In the genomic region with DNA sequence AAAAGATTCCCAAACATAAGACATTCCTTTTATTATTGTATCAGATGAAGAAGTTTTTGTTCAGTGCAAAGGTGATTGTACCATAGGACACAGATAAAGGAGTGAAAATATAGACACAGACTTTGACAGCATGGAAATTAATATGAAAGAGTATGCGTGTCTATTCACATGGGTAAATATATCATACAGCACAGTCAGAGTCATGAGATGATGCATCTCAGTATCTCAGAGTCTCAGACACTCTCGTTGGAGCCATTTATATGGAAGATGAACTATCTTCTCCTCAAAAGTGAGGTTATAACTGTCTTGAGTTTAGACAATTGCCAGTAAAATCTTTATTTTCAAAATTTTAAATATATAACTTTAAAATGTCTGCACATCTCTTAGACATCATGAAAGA, we compare ENCODE assay signal across 16 cellular contexts.
DNase-seq lines count a peak whose midpoint lies in the region; ATAC-seq and TF ChIP-seq lines count a peak whose summit lies in the region.
"Had no signal": no experiment of that assay in that cellular context is flagged by ENCODE, and none has a peak within 500 bp of the region (broad histone marks: within the 10 kb centered on the region; RNA-seq: fewer than 3 reads in every experiment).

No MANE protein-coding gene starts in this region.

- TF ChIP-seq CTCF in foreskin keratinocyte (conservative IDR thresholded peaks at IDR 0.05) (no peak), neural cell (IDR thresholded peaks at IDR 0.05; ENCODE audit: poor library complexity, severe bottlenecking) (no peak)

- H3K27ac Mint-ChIP-seq in activated T-helper 17 cell treated with anti-CD3 and anti-CD28 coated beads, Interleukin-2, amount 50 U/mL, for 72 hours = no peak overlapping the region
- H3K27ac Mint-ChIP-seq: B cell; CD8-positive, alpha-beta T cell had no signal

- H3K9me3 Mint-ChIP-seq in activated T-helper 17 cell treated with anti-CD3 and anti-CD28 coated beads, Interleukin-2, amount 50 U/mL, for 72 hours = no peaks in the 10 kb centered on the region
- H3K9me3 Mint-ChIP-seq: CD8-positive, alpha-beta T cell had no signal

- H3K27me3 ChIP-seq in foreskin keratinocyte (no peaks in the 10 kb centered on the region), neural cell (ENCODE audit: insufficient read depth, low read depth, low read length) (no peaks in the 10 kb centered on the region)
- H3K27me3 ChIP-seq: BLaER1 treated with 17β-estradiol and CSF1 and Interleukin-3, amounts not matched to agents 10 nM and 100 nM had no signal

- peak; percentile 46 for ATAC-seq in activated T-helper 17 cell treated with anti-CD3 and anti-CD28 coated beads, Interleukin-2, amount 50 U/mL, for 72 hours (replicated peaks)
- ATAC-seq in foreskin keratinocyte (peak; percentile 49), sciatic nerve (no peak)
- ATAC-seq: CD8-positive, alpha-beta T cell had no signal

- peak; percentile 38 for DNase-seq in OCI-M1 (lab: John Stamatoyannopoulos, UW)
- DNase-seq in foreskin keratinocyte = no peak
- no peak for DNase-seq in OCI-M2 (lab: John Stamatoyannopoulos, UW; ENCODE audit: unreplicated experiment)
- DNase-seq in sciatic nerve (ENCODE audit: low spot score) = no peak
- DNase-seq in activated T-cell treated with anti-CD3 and anti-CD28 coated beads, Interleukin-2, amount 50 U/mL, for 1 hour = no peak
- DNase-seq in RPMI8226 = no peak
- DNase-seq: Calu3; CD8-positive, alpha-beta T cell; DMS79 treated with DMSO at 0.1 percent for 48 hours; GF-D8 had no signal

- H3K27ac ChIP-seq in foreskin keratinocyte (peak overlapping the region; percentile 16), neural cell (ENCODE audit: low read length) (peak overlapping the region; percentile 48)
- H3K27ac ChIP-seq: BLaER1 treated with 17β-estradiol and CSF1 and Interleukin-3, amounts not matched to agents 10 nM and 100 nM; HL-60 had no signal

- H3K9me3 ChIP-seq in neural cell (ENCODE audit: low read length) = no peaks in the 10 kb centered on the region
- H3K9me3 ChIP-seq: BLaER1 treated with 17β-estradiol and CSF1 and Interleukin-3, amounts not matched to agents 10 nM and 100 nM; HAP-1 had no signal

- intact Hi-C loops in sciatic nerve (cut with DNase I) = no loop called here

- peaks cover 6% of the 10 kb centered on the region for H3K4me1 Mint-ChIP-seq in activated T-helper 17 cell treated with anti-CD3 and anti-CD28 coated beads, Interleukin-2, amount 50 U/mL, for 72 hours
- H3K4me1 Mint-ChIP-seq: B cell had no signal

- no peaks in the 10 kb centered on the region for H3K79me2 ChIP-seq in neural cell (replicated peaks; ENCODE audit: insufficient read depth, low read length)

- no peak overlapping the region for H3K9ac ChIP-seq in neural cell (ENCODE audit: low read length)
- H3K9ac ChIP-seq: BLaER1 treated with 17β-estradiol and CSF1 and Interleukin-3, amounts not matched to agents 10 nM and 100 nM had no signal

- no peaks in the 10 kb centered on the region for H3F3A ChIP-seq in neural cell (ENCODE audit: insufficient read depth, low read length, poor library complexity, severe bottlenecking)

- no peak overlapping the region for H3K4me3 Mint-ChIP-seq in activated T-helper 17 cell treated with anti-CD3 and anti-CD28 coated beads, Interleukin-2, amount 50 U/mL, for 72 hours
- H3K4me3 Mint-ChIP-seq: B cell; CD8-positive, alpha-beta T cell had no signal

- TF ChIP-seq EP300 in neural cell (conservative IDR thresholded peaks at IDR 0.05; ENCODE audit: poor library complexity, severe bottlenecking) = no peak

- H3K9me2 ChIP-seq in neural cell (ENCODE audit: insufficient read depth, low read length) = no peaks in the 10 kb centered on the region

- no peaks in the 10 kb centered on the region for H4K20me1 ChIP-seq in neural cell (ENCODE audit: insufficient read depth)
- H4K20me1 ChIP-seq: BLaER1 treated with 17β-estradiol and CSF1 and Interleukin-3, amounts not matched to agents 10 nM and 100 nM had no signal

- H2AFZ ChIP-seq in neural cell (ENCODE audit: low read depth, low read length) = no peak overlapping the region

- H3K36me3 ChIP-seq in neural cell (ENCODE audit: insufficient read depth, low read length) = no peaks in the 10 kb centered on the region
- H3K36me3 ChIP-seq: BLaER1 treated with 17β-estradiol and CSF1 and Interleukin-3, amounts not matched to agents 10 nM and 100 nM; HAP-1 had no signal

- TF ChIP-seq RAD21 in neural cell (conservative IDR thresholded peaks at IDR 0.05) = no peak

- peaks cover 15% of the 10 kb centered on the region for H3K4me1 ChIP-seq in foreskin keratinocyte
- H3K4me1 ChIP-seq: BLaER1 treated with 17β-estradiol and CSF1 and Interleukin-3, amounts not matched to agents 10 nM and 100 nM; HAP-1 had no signal

- H3K27me3 Mint-ChIP-seq in activated T-helper 17 cell treated with anti-CD3 and anti-CD28 coated beads, Interleukin-2, amount 50 U/mL, for 72 hours = no peaks in the 10 kb centered on the region

- no peak overlapping the region for H3K4me2 ChIP-seq in neural cell (ENCODE audit: low read length)
- H3K4me2 ChIP-seq: BLaER1 treated with 17β-estradiol and CSF1 and Interleukin-3, amounts not matched to agents 10 nM and 100 nM had no signal

- H3K4me3 ChIP-seq in neural cell (ENCODE audit: low read length) = no peak overlapping the region
- H3K4me3 ChIP-seq: BLaER1 treated with 17β-estradiol and CSF1 and Interleukin-3, amounts not matched to agents 10 nM and 100 nM; HAP-1 had no signal

- H3K36me3 Mint-ChIP-seq in activated T-helper 17 cell treated with anti-CD3 and anti-CD28 coated beads, Interleukin-2, amount 50 U/mL, for 72 hours (ENCODE audit: low read depth) = no peaks in the 10 kb centered on the region
- H3K36me3 Mint-ChIP-seq: CD8-positive, alpha-beta T cell had no signal

TF ChIP-seq in neural cell, 6 proteins besides CTCF, POLR2A, EP300 and RAD21:
- no peak for TF ChIP-seq EZH2 (IDR thresholded peaks at IDR 0.05; ENCODE audit: borderline replicate concordance, insufficient read depth, low read length, poor library complexity, severe bottlenecking)
- no peak for TF ChIP-seq SMC3 (conservative IDR thresholded peaks at IDR 0.05; ENCODE audit: poor library complexity)
- TF ChIP-seq, protein P1, sequence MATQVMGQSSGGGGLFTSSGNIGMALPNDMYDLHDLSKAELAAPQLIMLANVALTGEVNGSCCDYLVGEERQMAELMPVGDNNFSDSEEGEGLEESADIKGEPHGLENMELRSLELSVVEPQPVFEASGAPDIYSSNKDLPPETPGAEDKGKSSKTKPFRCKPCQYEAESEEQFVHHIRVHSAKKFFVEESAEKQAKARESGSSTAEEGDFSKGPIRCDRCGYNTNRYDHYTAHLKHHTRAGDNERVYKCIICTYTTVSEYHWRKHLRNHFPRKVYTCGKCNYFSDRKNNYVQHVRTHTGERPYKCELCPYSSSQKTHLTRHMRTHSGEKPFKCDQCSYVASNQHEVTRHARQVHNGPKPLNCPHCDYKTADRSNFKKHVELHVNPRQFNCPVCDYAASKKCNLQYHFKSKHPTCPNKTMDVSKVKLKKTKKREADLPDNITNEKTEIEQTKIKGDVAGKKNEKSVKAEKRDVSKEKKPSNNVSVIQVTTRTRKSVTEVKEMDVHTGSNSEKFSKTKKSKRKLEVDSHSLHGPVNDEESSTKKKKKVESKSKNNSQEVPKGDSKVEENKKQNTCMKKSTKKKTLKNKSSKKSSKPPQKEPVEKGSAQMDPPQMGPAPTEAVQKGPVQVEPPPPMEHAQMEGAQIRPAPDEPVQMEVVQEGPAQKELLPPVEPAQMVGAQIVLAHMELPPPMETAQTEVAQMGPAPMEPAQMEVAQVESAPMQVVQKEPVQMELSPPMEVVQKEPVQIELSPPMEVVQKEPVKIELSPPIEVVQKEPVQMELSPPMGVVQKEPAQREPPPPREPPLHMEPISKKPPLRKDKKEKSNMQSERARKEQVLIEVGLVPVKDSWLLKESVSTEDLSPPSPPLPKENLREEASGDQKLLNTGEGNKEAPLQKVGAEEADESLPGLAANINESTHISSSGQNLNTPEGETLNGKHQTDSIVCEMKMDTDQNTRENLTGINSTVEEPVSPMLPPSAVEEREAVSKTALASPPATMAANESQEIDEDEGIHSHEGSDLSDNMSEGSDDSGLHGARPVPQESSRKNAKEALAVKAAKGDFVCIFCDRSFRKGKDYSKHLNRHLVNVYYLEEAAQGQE (IDR thresholded peaks at IDR 0.05; ENCODE audit: borderline replicate concordance) = no peak
- no peak for TF ChIP-seq MXI1 (conservative IDR thresholded peaks at IDR 0.05; ENCODE audit: poor library complexity, severe bottlenecking)
- TF ChIP-seq POLR2AphosphoS5 (IDR thresholded peaks at IDR 0.05) = no peak
- no peak for TF ChIP-seq TAF1 (IDR thresholded peaks at IDR 0.05; ENCODE audit: low read depth)
